Comparison of ENCODE assay signal across 21 cellular contexts in genomic region chr10:131087464-131088215, GRCh38.
"Had no signal": no experiment of that assay in that cellular context is flagged by ENCODE, and none has a peak within 500 bp of the region (broad histone marks: within the 10 kb centered on the region; RNA-seq: fewer than 3 reads in every experiment).

No MANE protein-coding gene starts in this region.

- H3K4me3 ChIP-seq: coronary artery, esophagus squamous epithelium, heart right ventricle, lung, mucosa of descending colon, skin epidermis, stomach, thyroid gland had no signal

- H3K9me3 ChIP-seq: esophagus squamous epithelium, heart right ventricle, mucosa of descending colon, thyroid gland had no signal

- DNase-seq: effector memory CD8-positive, alpha-beta T cell; erythroblast; esophagus squamous epithelium; foreskin melanocyte; glutamatergic neuron; heart right ventricle; hypothalamus; immature natural killer cell; left ventricle myocardium superior; mucosa of descending colon; naive B cell; retina; stimulated activated CD4-positive, alpha-beta T cell treated with anti-CD3 and anti-CD28 coated beads, Interleukin-15, amount 100 ng/mL, for 24 hours; stimulated activated CD4-positive, alpha-beta T cell treated with anti-CD3 and anti-CD28 coated beads, Interleukin-2, amount 100 ng/mL, for 48 hours; stimulated activated naive B cell treated with anti-CD40 and anti-IgM and Interleukin-4, amounts not matched to agents 10 μg/mL and 1 μg/mL and 100 μg/mL, for 72 hours; stomach; thyroid gland had no signal

- ATAC-seq: effector memory CD8-positive, alpha-beta T cell; heart right ventricle; left ventricle myocardium superior; mucosa of descending colon; natural killer cell treated with Interleukin-12 subunit alpha and Interleukin-12 subunit beta and Interleukin-15 and Interleukin-18, amount 100 ng/mL, for 72 hours; stimulated activated naive B cell treated with anti-CD40 and anti-IgM and Interleukin-4, amounts not matched to agents 10 μg/mL and 1 μg/mL and 100 μg/mL, for 72 hours had no signal

- H3K27ac ChIP-seq: coronary artery, esophagus squamous epithelium, heart right ventricle, skin epidermis, stomach, thyroid gland had no signal

- H3K27me3 ChIP-seq: thyroid gland had no signal

- H3K36me3 ChIP-seq: esophagus squamous epithelium, heart right ventricle, stomach, thyroid gland had no signal

- H3K4me1 ChIP-seq: esophagus squamous epithelium, heart right ventricle, stomach, thyroid gland had no signal
